11 cellular contexts compared by ENCODE assay signal in the genomic region with DNA sequence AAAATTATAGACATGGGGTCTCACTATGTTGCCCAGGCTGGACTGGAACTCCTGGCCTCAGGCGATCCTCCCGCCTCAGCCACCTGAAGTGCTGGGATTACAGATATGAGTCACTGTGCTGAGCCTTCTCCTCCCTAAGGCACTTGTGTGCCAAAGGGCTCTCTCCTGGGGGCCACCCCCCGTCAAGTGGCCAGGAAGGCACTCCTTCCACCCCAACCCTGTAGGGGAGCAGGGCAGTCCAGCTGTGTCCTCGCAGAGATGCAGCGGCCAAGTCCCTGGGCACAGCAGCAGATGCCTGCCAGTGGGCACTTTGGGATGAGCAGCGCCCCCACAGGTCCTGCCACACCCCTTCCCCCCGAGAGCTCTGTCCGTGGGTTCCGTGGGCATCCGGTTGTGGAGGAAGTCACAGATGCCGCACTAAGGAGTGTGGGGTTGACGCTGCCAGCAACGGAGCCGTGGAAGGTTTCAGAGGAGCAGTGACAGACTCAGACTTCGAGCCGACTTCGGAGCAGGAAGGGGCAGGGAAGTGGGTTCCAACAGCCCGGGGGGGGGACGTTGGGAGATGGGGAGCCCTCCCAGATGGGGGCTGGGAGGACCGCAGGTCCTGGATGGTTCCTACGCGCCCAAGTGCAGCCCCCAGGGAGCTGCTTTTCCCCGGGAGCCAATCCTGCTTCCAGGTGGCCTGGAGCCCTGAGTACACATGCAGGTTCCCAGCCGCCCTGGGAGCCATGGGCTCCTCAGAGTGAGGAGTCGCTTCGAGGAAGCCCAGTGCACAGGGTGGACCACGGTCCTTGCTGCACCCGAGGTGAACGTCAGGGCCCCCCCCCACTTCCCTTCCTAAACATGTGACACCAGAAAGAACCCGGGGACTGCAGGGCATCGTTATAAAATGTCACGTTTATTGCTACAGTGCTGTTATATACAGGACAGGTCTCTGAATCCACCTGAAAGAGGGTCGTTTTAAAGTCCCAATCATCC. TPM values are rescaled to one million over a fixed set of nuclear protein-coding genes. Genes with fewer than 3 reads are reported as not detected.
DNase-seq lines count a peak whose midpoint lies in the region; ATAC-seq and TF ChIP-seq lines count a peak whose summit lies in the region.
"Had no signal": no experiment of that assay in that cellular context is flagged by ENCODE, and none has a peak within 500 bp of the region (broad histone marks: within the 10 kb centered on the region; RNA-seq: fewer than 3 reads in every experiment).

No MANE protein-coding gene starts in this region.

- no peaks in the 10 kb centered on the region for H3K27me3 ChIP-seq in right cardiac atrium (ENCODE audit: control insufficient read depth, insufficient read depth)
- no peaks in the 10 kb centered on the region for H3K27me3 ChIP-seq in thyroid gland
- H3K27me3 ChIP-seq in heart right ventricle, result no peaks in the 10 kb centered on the region
- H3K27me3 ChIP-seq in brain microvascular endothelial cell (replicated peaks), result no peaks in the 10 kb centered on the region
- H3K27me3 ChIP-seq: heart left ventricle had no signal

- in situ Hi-C loops in brain microvascular endothelial cell (cut with HindIII; ENCODE audit: low pct_ligation_motif_present, low sequenced_read_pairs), result no loop called here

- DNase-seq in right cardiac atrium (peak in 2 of 3 donors; percentile 52 to 63), cardiac septum (ENCODE audit: low spot score) (no peak), choroid plexus epithelial cell (ENCODE audit: low read depth) (peak; percentile 20), thyroid gland (peak; percentile 26 to 31), inferior parietal cortex (ENCODE audit: extremely low spot score) (no peak), heart right ventricle (no peak), brain microvascular endothelial cell (no peak)
- no peak for DNase-seq in T-helper 2 cell treated with Interferon-gamma antibody and Interleukin-4, amounts not matched to agents 5 μg/mL and 100 μg/mL, for 36 hours (ENCODE audit: low spot score)
- DNase-seq: NCI-H1417 had no signal

- H3K36me3 Mint-ChIP-seq in T-helper 2 cell treated with Interferon-gamma antibody and Interleukin-4, amounts not matched to agents 5 μg/mL and 100 μg/mL, for 36 hours (ENCODE audit: low read depth), result peaks cover 11% of the 10 kb centered on the region

- H3K4me3 Mint-ChIP-seq in T-helper 2 cell treated with Interferon-gamma antibody and Interleukin-4, amounts not matched to agents 5 μg/mL and 100 μg/mL, for 36 hours, result peak overlapping the region; percentile 12

- H3K4me3 ChIP-seq in right cardiac atrium (ENCODE audit: low read length) (no peak overlapping the region), choroid plexus epithelial cell (ENCODE audit: low read depth, low read length) (no peak overlapping the region), thyroid gland (replicated peaks in 1 of 3) (no peak overlapping the region), heart right ventricle (peak overlapping the region in 1 of 10 donors; percentile 31), brain microvascular endothelial cell (ENCODE audit: low read depth, low read length) (no peak overlapping the region)

- peak overlapping the region; percentile 52 for H3K27ac Mint-ChIP-seq in T-helper 2 cell treated with Interferon-gamma antibody and Interleukin-4, amounts not matched to agents 5 μg/mL and 100 μg/mL, for 36 hours

- H3K9me3 ChIP-seq in right cardiac atrium (ENCODE audit: control insufficient read depth, low read length), result no peaks in the 10 kb centered on the region
- no peaks in the 10 kb centered on the region for H3K9me3 ChIP-seq in thyroid gland
- H3K9me3 ChIP-seq in heart right ventricle, result no peaks in the 10 kb centered on the region
- H3K9me3 ChIP-seq: heart left ventricle had no signal

- H3K27me3 Mint-ChIP-seq in T-helper 2 cell treated with Interferon-gamma antibody and Interleukin-4, amounts not matched to agents 5 μg/mL and 100 μg/mL, for 36 hours (ENCODE audit: low read depth), result no peaks in the 10 kb centered on the region

- H3K4me1 ChIP-seq in right cardiac atrium (ENCODE audit: control insufficient read depth, insufficient read depth, low read length) (no peaks in the 10 kb centered on the region), thyroid gland (peaks cover 17 to 18% of the 10 kb centered on the region in 2 donors), heart right ventricle (peaks cover 5 to 36% (median 21%) of the 10 kb centered on the region in 9 donors)

- intact Hi-C loops in right cardiac atrium (cut with DNase I) (loop anchor here in 2 of 4 donors (5.0 kb wide), 2 partner anchors 39 to 44 kb away; a partner anchor contains a TSS), cardiac septum (cut with DNase I) (loop anchor here (5.0 kb wide), 2 partner anchors 64 to 159 kb away; no protein-coding TSS in a partner anchor), thyroid gland (cut with DNase I) (no loop called here), heart right ventricle (cut with DNase I) (loop anchor here in 9 of 10 donors (2.0 to 10.0 kb wide), 6 partner anchors 39 to 156 kb away; a partner anchor contains a TSS)

- H3K36me3 ChIP-seq in thyroid gland, result peaks cover 0 to 12% of the 10 kb centered on the region in 2 donors
- peaks cover 0 to 43% (median 5%) of the 10 kb centered on the region in 9 donors for H3K36me3 ChIP-seq in heart right ventricle
- peaks cover 21% of the 10 kb centered on the region for H3K36me3 ChIP-seq in brain microvascular endothelial cell (replicated peaks)

- no peaks in the 10 kb centered on the region for H3K9me3 Mint-ChIP-seq in T-helper 2 cell treated with Interferon-gamma antibody and Interleukin-4, amounts not matched to agents 5 μg/mL and 100 μg/mL, for 36 hours
- H3K9me3 Mint-ChIP-seq: brain had no signal

- TF ChIP-seq POLR2A in thyroid gland (IDR thresholded peaks at IDR 0.05), result no peak

- H3K27ac ChIP-seq in right cardiac atrium (ENCODE audit: low read length), result no peak overlapping the region
- no peak overlapping the region for H3K27ac ChIP-seq in thyroid gland
- peak overlapping the region in 1 of 10 donors; percentile 46 for H3K27ac ChIP-seq in heart right ventricle
- H3K27ac ChIP-seq in brain microvascular endothelial cell, result no peak overlapping the region

- no peak for ATAC-seq in right cardiac atrium
- ATAC-seq in heart right ventricle, result no peak
- ATAC-seq: heart left ventricle had no signal

- peaks cover 22% of the 10 kb centered on the region for H3K4me1 Mint-ChIP-seq in T-helper 2 cell treated with Interferon-gamma antibody and Interleukin-4, amounts not matched to agents 5 μg/mL and 100 μg/mL, for 36 hours (ENCODE audit: low read depth)

- TF ChIP-seq CTCF in choroid plexus epithelial cell (conservative IDR thresholded peaks at IDR 0.05; ENCODE audit: low read depth, low read length) (no peak), thyroid gland (IDR thresholded peaks at IDR 0.05) (no peak), heart right ventricle (IDR thresholded peaks at IDR 0.05) (no peak), brain microvascular endothelial cell (IDR thresholded peaks at IDR 0.05; ENCODE audit: low read depth, low read length, missing control alignments) (no peak)

- WGBS in right cardiac atrium, result 54% methylated on average over 33 of the region's 33 CpGs
- 50 to 63% methylated on average over 19 to 25 of the region's 33 CpGs for WGBS in thyroid gland, 2 donors
- WGBS in heart right ventricle, 2 donors, result 55 to 72% methylated on average over 33 of the region's 33 CpGs

RNA-seq across cellular contexts. Expression of a gene that starts 3.4 kb away (rescaled TPM):
- 100 to 1,000 TPM; 639 to 958 (median 854) TPM for total RNA-seq in right cardiac atrium
- polyA plus RNA-seq in right cardiac atrium, result 472 TPM
- total RNA-seq in cardiac septum, result 697 TPM
- 100 to 1,000 TPM in 1 of 4 donors, 10 to 100 TPM in 3; 52.0 to 154 (median 61.9) TPM for total RNA-seq in thyroid gland
- 1,000 to 10,000 TPM in 2 of 10 donors, 100 to 1,000 TPM in 8; 569 to 1,132 (median 804) TPM for total RNA-seq in heart right ventricle
- polyA plus RNA-seq in heart right ventricle, result 100 to 1,000 TPM; 141 to 382 TPM

RNA-seq across cellular contexts. Expression of a gene that starts 16.0 kb away (rescaled TPM):
- 10 to 100 TPM; 45.8 to 63.0 (median 58.9) TPM for total RNA-seq in right cardiac atrium
- 96.2 TPM for polyA plus RNA-seq in right cardiac atrium
- total RNA-seq in cardiac septum, result 61.8 TPM
- total RNA-seq in thyroid gland, result 100 to 1,000 TPM in 3 of 4 donors, 10 to 100 TPM in 1; 58.2 to 149 (median 115) TPM
- 100 to 1,000 TPM in 1 of 10 donors, 10 to 100 TPM in 9; 34.5 to 101 (median 47.7) TPM for total RNA-seq in heart right ventricle
- polyA plus RNA-seq in heart right ventricle, result 100 to 1,000 TPM; 111 to 125 TPM

RNA-seq across cellular contexts. Expression of a gene that starts 40.6 kb away (rescaled TPM):
- total RNA-seq in right cardiac atrium, result 10 to 100 TPM in 3 of 4 donors, 1 to 10 TPM in 1; 9.5 to 12.4 (median 11.7) TPM
- 4.4 TPM for polyA plus RNA-seq in right cardiac atrium
- total RNA-seq in cardiac septum, result 8.3 TPM
- total RNA-seq in thyroid gland, result 10 to 100 TPM; 18.4 to 31.8 (median 26.4) TPM
- total RNA-seq in heart right ventricle, result 1 to 10 TPM; 5.4 to 9.4 (median 8.1) TPM
- 1 to 10 TPM; 1.8 to 5.9 TPM for polyA plus RNA-seq in heart right ventricle

RNA-seq across cellular contexts. Expression of a gene that starts 43.7 kb away (rescaled TPM):
- 10 to 100 TPM; 20.1 to 23.6 (median 22.4) TPM for total RNA-seq in right cardiac atrium
- 15.3 TPM for polyA plus RNA-seq in right cardiac atrium
- 27.7 TPM for total RNA-seq in cardiac septum
- total RNA-seq in thyroid gland, result 10 to 100 TPM; 28.6 to 70.6 (median 43.8) TPM
- total RNA-seq in heart right ventricle, result 10 to 100 TPM; 12.4 to 29.2 (median 17.9) TPM
- polyA plus RNA-seq in heart right ventricle, result 10 to 100 TPM; 20.1 to 38.1 TPM

Comparison
In these comparisons a context has a peak if more than half of its experiments do, and no peak if none do; other contexts are left out.
1. DNase-seq: peak in right cardiac atrium (2 of 3), choroid plexus epithelial cell (single experiment) and thyroid gland (2 of 2); none in cardiac septum (single experiment), T-helper 2 cell treated with Interferon-gamma antibody and Interleukin-4, amounts not matched to agents 5 μg/mL and 100 μg/mL, for 36 hours (single experiment), inferior parietal cortex (single experiment), heart right ventricle (0 of 2) and brain microvascular endothelial cell (single experiment).